In genomic region chr5:54197018-54197417, GRCh38 we compare ENCODE assay signal across 9 cellular contexts.
"Had no signal": no experiment of that assay in that cellular context is flagged by ENCODE, and none has a peak within 500 bp of the region (broad histone marks: within the 10 kb centered on the region; RNA-seq: fewer than 3 reads in every experiment).

No MANE protein-coding gene starts in this region.

- DNase-seq: GM23248, GOT3, H7, HFFc6, IMR-90 had no signal

- H3K4me3 ChIP-seq: GM23248, HAP-1, K562 had no signal

- ATAC-seq: HCT116, K562 had no signal

- FAIRE-seq: K562 had no signal

- H2AFZ ChIP-seq: GM23248 had no signal

- H3K36me3 ChIP-seq: HAP-1 had no signal

- H3K9ac ChIP-seq: GM23248 had no signal

- H3K27ac ChIP-seq: GM23248, HL-60 had no signal

- H3K4me1 ChIP-seq: HAP-1 had no signal
